1 cellular context compared by ENCODE assay signal in the genomic region with DNA sequence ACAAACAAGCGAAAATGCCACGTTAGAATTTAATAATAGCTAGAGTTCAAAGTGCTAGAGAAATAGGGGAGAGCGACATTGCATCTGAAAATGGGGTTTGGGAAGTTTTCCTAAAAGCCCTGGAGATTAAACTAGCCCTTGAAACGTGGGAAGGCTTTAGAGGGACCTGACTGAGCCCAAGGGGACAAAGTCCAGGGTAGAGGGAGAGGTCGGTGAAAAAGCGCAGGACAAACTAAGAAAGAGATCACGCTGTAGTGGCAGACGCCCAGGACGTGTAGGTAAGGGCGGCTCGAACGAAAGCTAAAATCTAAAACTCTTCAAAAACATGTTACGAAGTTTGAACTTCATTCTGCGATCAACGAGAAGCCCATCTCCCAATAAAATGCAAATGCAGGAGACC.
TF ChIP-seq lines count a peak whose summit lies in the region.

No MANE protein-coding gene starts in this region.

TF ChIP-seq in H1, 55 proteins besides CTCF, POLR2A, EP300 and RAD21:
- no peak for TF ChIP-seq HDAC2 (IDR thresholded peaks at IDR 0.05; ENCODE audit: borderline replicate concordance in 1 of 2, low read depth in 2 of 2, low read length in 2 of 2)
- TF ChIP-seq TCF12 (IDR thresholded peaks at IDR 0.05; ENCODE audit: low read depth, low read length) = no peak
- TF ChIP-seq FOSL1 (IDR thresholded peaks at IDR 0.05; ENCODE audit: insufficient read depth, low read depth, low read length) = no peak
- no peak for TF ChIP-seq BACH1 (IDR thresholded peaks at IDR 0.05; ENCODE audit: low read length)
- no peak for TF ChIP-seq PHF8 (conservative IDR thresholded peaks at IDR 0.05; ENCODE audit: low read depth, low read length)
- TF ChIP-seq SIX5 (IDR thresholded peaks at IDR 0.05; ENCODE audit: low read depth, low read length) = no peak
- no peak for TF ChIP-seq JUND (IDR thresholded peaks at IDR 0.05; ENCODE audit: low read length)
- no peak for TF ChIP-seq HDAC6 (IDR thresholded peaks at IDR 0.05; ENCODE audit: low read depth, low read length)
- TF ChIP-seq SIN3A (conservative IDR thresholded peaks at IDR 0.05 in 1 of 2, IDR thresholded peaks at IDR 0.05 in 1 of 2; ENCODE audit: low read depth in 1 of 2, low read length in 2 of 2) = no peak
